In genomic region chr17:19867654-19868395, GRCh38 we compare ENCODE assay signal across 8 cellular contexts. TPM values are rescaled to one million over a fixed set of nuclear protein-coding genes. Genes with fewer than 3 reads are reported as not detected.
A peak's percentile ranks its signal among the peaks of the same experiment; 100 is the strongest.
DNase-seq lines count a peak whose midpoint lies in the region; ATAC-seq and TF ChIP-seq lines count a peak whose summit lies in the region.

ULK2 (minus strand) TSS chr17:19867936; CDS start chr17:19867417, 519 bp downstream.

- no peaks in the 10 kb centered on the region for H3K4me1 Mint-ChIP-seq in Calu3 (ENCODE audit: low read depth, unreplicated experiment)
- H3K4me1 Mint-ChIP-seq in activated T-cell treated with anti-CD3 and anti-CD28 coated beads, Interleukin-2, amount 50 U/mL, for 24 hours (ENCODE audit: low read depth), result peaks cover 24% of the 10 kb centered on the region

- H3K4me1 ChIP-seq in fibroblast of lung (ENCODE audit: control insufficient read depth, extremely low read depth, insufficient read depth, low read length) (no peaks in the 10 kb centered on the region), mucosa of stomach (ENCODE audit: control insufficient read depth, insufficient read depth, low read length) (peaks cover 4% of the 10 kb centered on the region)

- H3K36me3 Mint-ChIP-seq in Calu3 (ENCODE audit: insufficient read depth, unreplicated experiment), result peaks cover 8% of the 10 kb centered on the region
- peaks cover 7% of the 10 kb centered on the region for H3K36me3 Mint-ChIP-seq in activated T-cell treated with anti-CD3 and anti-CD28 coated beads, Interleukin-2, amount 50 U/mL, for 24 hours (ENCODE audit: low read depth)

- peak; percentile 56 for ATAC-seq in GM21825 (IDR thresholded peaks at IDR 0.05; ENCODE audit: unreplicated experiment)
- ATAC-seq in GM19463 (IDR thresholded peaks at IDR 0.05; ENCODE audit: unreplicated experiment), result no peak

- H3K4me3 Mint-ChIP-seq in Calu3 (ENCODE audit: low read depth, unreplicated experiment), result peak within 1 kb of the TSS; percentile 71
- peak within 1 kb of the TSS; percentile 81 for H3K4me3 Mint-ChIP-seq in activated T-cell treated with anti-CD3 and anti-CD28 coated beads, Interleukin-2, amount 50 U/mL, for 24 hours

- H3K27me3 ChIP-seq in fibroblast of lung (ENCODE audit: control insufficient read depth, insufficient read depth, low read length), result no peaks in the 10 kb centered on the region
- no peaks in the 10 kb centered on the region for H3K27me3 ChIP-seq in mucosa of stomach (ENCODE audit: control insufficient read depth, insufficient read depth, low read length)

- no TSS peak for BruUV-seq in Calu3 (replicated peaks; lab: Mats Ljungman, UMichigan)

- no peaks in the 10 kb centered on the region for H3K27me3 Mint-ChIP-seq in Calu3 (ENCODE audit: unreplicated experiment)
- H3K27me3 Mint-ChIP-seq in activated T-cell treated with anti-CD3 and anti-CD28 coated beads, Interleukin-2, amount 50 U/mL, for 24 hours, result no peaks in the 10 kb centered on the region

- intact Hi-C loops in Calu3 (cut with micrococcal nuclease; ENCODE audit: unreplicated experiment), result no loop called here

- peak within 1 kb of the TSS; percentile 87 for H2AFZ ChIP-seq in fibroblast of lung (ENCODE audit: low read length)

- CTCF ChIA-PET in Calu3 (lab: Charles Lee), result no interaction called here

- no peaks in the 10 kb centered on the region for H3K36me3 ChIP-seq in fibroblast of lung (ENCODE audit: control insufficient read depth, insufficient read depth, low read length)
- H3K36me3 ChIP-seq in mucosa of stomach (ENCODE audit: control insufficient read depth, insufficient read depth, low read length), result no peaks in the 10 kb centered on the region

- peak; percentile 51 for DNase-seq in Calu3
- peak; percentile 58 for DNase-seq in NCI-H345 (lab: John Stamatoyannopoulos, UW)
- peak; percentile 77 for DNase-seq in activated T-cell treated with anti-CD3 and anti-CD28 coated beads, Interleukin-2, amount 50 U/mL, for 24 hours
- DNase-seq in fibroblast of lung (ENCODE audit: low read depth in 2 of 2), result peak; percentile 80 to 84
- peak in 4 of 6 experiments; percentile 34 to 58 (median 43) for DNase-seq in stimulated activated naive CD4-positive, alpha-beta T cell (lab: John Stamatoyannopoulos, UW)

- H3K27ac ChIP-seq in fibroblast of lung (ENCODE audit: insufficient read depth, low read length), result peak within 1 kb of the TSS; percentile 59

- no peaks in the 10 kb centered on the region for H3K9me3 Mint-ChIP-seq in Calu3 (ENCODE audit: low read depth, unreplicated experiment)
- no peaks in the 10 kb centered on the region for H3K9me3 Mint-ChIP-seq in activated T-cell treated with anti-CD3 and anti-CD28 coated beads, Interleukin-2, amount 50 U/mL, for 24 hours

- H3K9me3 ChIP-seq in fibroblast of lung (ENCODE audit: control insufficient read depth, insufficient read depth, low read depth, low read length), result no peaks in the 10 kb centered on the region
- no peaks in the 10 kb centered on the region for H3K9me3 ChIP-seq in mucosa of stomach (ENCODE audit: control insufficient read depth, low read length)

- peak within 1 kb of the TSS; percentile 77 for H3K9ac ChIP-seq in fibroblast of lung (ENCODE audit: insufficient read depth, low read length)
- H3K9ac ChIP-seq in mucosa of stomach (ENCODE audit: low read length), result peak within 1 kb of the TSS; percentile 76

- H4K20me1 ChIP-seq in fibroblast of lung (ENCODE audit: control insufficient read depth, extremely low read depth, insufficient read depth, low read length), result no peaks in the 10 kb centered on the region

- H3K4me3 ChIP-seq in fibroblast of lung (replicated peaks in 1 of 4; ENCODE audit: control extremely low read depth in 1 of 4, insufficient read depth in 1 of 4, low read depth in 3 of 4, low read length in 4 of 4) (peak within 1 kb of the TSS; percentile 63 to 86 (median 76)), mucosa of stomach (ENCODE audit: low read length) (peak within 1 kb of the TSS; percentile 78)

- H3K79me2 ChIP-seq in fibroblast of lung (ENCODE audit: control insufficient read depth, insufficient read depth, low read length), result no peaks in the 10 kb centered on the region

- H3K27ac Mint-ChIP-seq in Calu3 (ENCODE audit: unreplicated experiment), result no peak within 1 kb of the TSS
- peak within 1 kb of the TSS; percentile 72 for H3K27ac Mint-ChIP-seq in activated T-cell treated with anti-CD3 and anti-CD28 coated beads, Interleukin-2, amount 50 U/mL, for 24 hours

- peak within 1 kb of the TSS; percentile 93 for H3K4me2 ChIP-seq in fibroblast of lung (ENCODE audit: extremely low read depth, insufficient read depth, low read length)

- no peak for TF ChIP-seq CTCF in Calu3 (IDR thresholded peaks at IDR 0.05; ENCODE audit: unreplicated experiment)
- peak in 1 of 2 donors; percentile 11 for TF ChIP-seq CTCF in fibroblast of lung (conservative IDR thresholded peaks at IDR 0.05 in 1 of 2, IDR thresholded peaks at IDR 0.05 in 1 of 2; ENCODE audit: low read depth in 1 of 2, low read length in 2 of 2)

RNA-seq across cellular contexts. Expression of gene ULK2, which starts in this region (rescaled TPM):
- 4.3 and 4.7 TPM in 2 replicates for total RNA-seq in Calu3 (2022)
- total RNA-seq in fibroblast of lung, result 46.1 and 46.5 TPM in 2 replicates
- 15.8 and 20.0 TPM in 2 replicates for polyA plus RNA-seq in fibroblast of lung
- 7.8 and 9.4 TPM in 2 replicates for polyA plus RNA-seq in fibroblast of lung (2012)
- 19.2 and 45.0 TPM in 2 replicates for polyA minus RNA-seq in fibroblast of lung (ENCODE audit: low replicate concordance)
